Comparison of ENCODE assay signal across 14 cellular contexts in genomic region chr15:33860749-33861148, GRCh38.
A peak's percentile ranks its signal among the peaks of the same experiment; 100 is the strongest.
DNase-seq lines count a peak whose midpoint lies in the region; ATAC-seq and TF ChIP-seq lines count a peak whose summit lies in the region.
"Had no signal": no experiment of that assay in that cellular context is flagged by ENCODE, and none has a peak within 500 bp of the region (broad histone marks: within the 10 kb centered on the region; RNA-seq: fewer than 3 reads in every experiment).

No MANE protein-coding gene starts in this region.

- TF ChIP-seq CTCF in WTC11 (IDR thresholded peaks at IDR 0.05) (no peak), fibroblast of the aortic adventitia (IDR thresholded peaks at IDR 0.05; ENCODE audit: insufficient read depth, low read length) (no peak), smooth muscle cell (IDR thresholded peaks at IDR 0.05; ENCODE audit: borderline replicate concordance, insufficient read depth, poor library complexity, severe bottlenecking) (no peak)

- H3K27me3 ChIP-seq in smooth muscle cell (ENCODE audit: low read depth) = no peaks in the 10 kb centered on the region
- H3K27me3 ChIP-seq: dorsolateral prefrontal cortex had no signal

- POLR2A ChIA-PET in WTC11 (lab: Charles Lee) = no interaction called here

- no peaks in the 10 kb centered on the region for H3K36me3 ChIP-seq in smooth muscle cell (ENCODE audit: low read depth)

- H3K4me3 ChIP-seq in fibroblast of the aortic adventitia (ENCODE audit: low read depth, low read length) (no peak overlapping the region), smooth muscle cell (no peak overlapping the region)
- H3K4me3 ChIP-seq: dorsolateral prefrontal cortex had no signal

- 41% methylated on average over 3 of the region's 3 CpGs for WGBS in smooth muscle cell (ENCODE audit: low lambda C conversion rate)

- peaks cover 5% of the 10 kb centered on the region for H3K4me1 ChIP-seq in smooth muscle cell (ENCODE audit: low read depth)

- CTCF ChIA-PET in WTC11 (lab: Charles Lee) = interaction anchor here (0.7 kb wide), 1 partner anchor 95 kb away, joined by 3 read pairs; no protein-coding TSS in a partner anchor

- H3K4me2 ChIP-seq in smooth muscle cell = peak overlapping the region; percentile 70

- H3K9me3 ChIP-seq in smooth muscle cell (replicated peaks; ENCODE audit: low read depth) = no peaks in the 10 kb centered on the region

- no peaks in the 10 kb centered on the region for H3K27me3 Mint-ChIP-seq in WTC11 (ENCODE audit: low read depth)
- no peaks in the 10 kb centered on the region for H3K27me3 Mint-ChIP-seq in immature natural killer cell (ENCODE audit: low read depth in 3 of 3)
- no peaks in the 10 kb centered on the region for H3K27me3 Mint-ChIP-seq in activated naive CD8-positive, alpha-beta T cell treated with anti-CD3 and anti-CD28 coated beads, Interleukin-2, amount 50 U/mL, for 24 hours
- H3K27me3 Mint-ChIP-seq: activated B cell treated with CpG ODN at 0.5 μM for 24 hours; CD8-positive, alpha-beta memory T cell had no signal

- H3K9ac ChIP-seq in smooth muscle cell (ENCODE audit: low read depth) = no peak overlapping the region

- no peak overlapping the region for H3K27ac Mint-ChIP-seq in WTC11
- H3K27ac Mint-ChIP-seq in immature natural killer cell = no peak overlapping the region
- H3K27ac Mint-ChIP-seq in activated naive CD8-positive, alpha-beta T cell treated with anti-CD3 and anti-CD28 coated beads, Interleukin-2, amount 50 U/mL, for 24 hours = no peak overlapping the region
- H3K27ac Mint-ChIP-seq: activated B cell treated with CpG ODN at 0.5 μM for 24 hours; CD8-positive, alpha-beta memory T cell; nephron had no signal

- H3K36me3 Mint-ChIP-seq in WTC11 (no peaks in the 10 kb centered on the region; the same call in 1 of the 2 replicates), immature natural killer cell (peaks cover 31 to 40% (median 39%) of the 10 kb centered on the region in 3 donors)
- H3K36me3 Mint-ChIP-seq in activated naive CD8-positive, alpha-beta T cell treated with anti-CD3 and anti-CD28 coated beads, Interleukin-2, amount 50 U/mL, for 24 hours (ENCODE audit: low read depth) = peaks cover 25% of the 10 kb centered on the region

- H2AFZ ChIP-seq in smooth muscle cell (ENCODE audit: low read depth) = no peak overlapping the region

- no peaks in the 10 kb centered on the region for H3K9me3 Mint-ChIP-seq in WTC11
- no peaks in the 10 kb centered on the region for H3K9me3 Mint-ChIP-seq in immature natural killer cell
- no peaks in the 10 kb centered on the region for H3K9me3 Mint-ChIP-seq in activated naive CD8-positive, alpha-beta T cell treated with anti-CD3 and anti-CD28 coated beads, Interleukin-2, amount 50 U/mL, for 24 hours
- H3K9me3 Mint-ChIP-seq: activated B cell treated with CpG ODN at 0.5 μM for 24 hours; CD8-positive, alpha-beta memory T cell; nephron had no signal

- H4K20me1 ChIP-seq in smooth muscle cell (ENCODE audit: low read depth) = no peaks in the 10 kb centered on the region

- no peaks in the 10 kb centered on the region for H3K79me2 ChIP-seq in smooth muscle cell (ENCODE audit: low read depth)

- ATAC-seq in WTC11 = peak; percentile 72
- ATAC-seq in activated naive CD8-positive, alpha-beta T cell treated with anti-CD3 and anti-CD28 coated beads, Interleukin-2, amount 50 U/mL, for 24 hours = no peak

- H3K4me3 Mint-ChIP-seq in WTC11 (no peak overlapping the region), immature natural killer cell (no peak overlapping the region)
- H3K4me3 Mint-ChIP-seq in activated naive CD8-positive, alpha-beta T cell treated with anti-CD3 and anti-CD28 coated beads, Interleukin-2, amount 50 U/mL, for 24 hours = no peak overlapping the region
- H3K4me3 Mint-ChIP-seq: activated B cell treated with CpG ODN at 0.5 μM for 24 hours; CD8-positive, alpha-beta memory T cell; nephron had no signal

- H3K27ac ChIP-seq in smooth muscle cell (ENCODE audit: low read depth) = peak overlapping the region; percentile 76
- H3K27ac ChIP-seq: dorsolateral prefrontal cortex had no signal

- DNase-seq in HS-27A (ENCODE audit: low read depth) (peak; percentile 67), WTC11 (ENCODE audit: low spot score) (no peak), fibroblast of the aortic adventitia (ENCODE audit: low read depth) (peak; percentile 33), smooth muscle cell (lab: John Stamatoyannopoulos, UW; ENCODE audit: unreplicated experiment) (no peak), immature natural killer cell (no peak), NCI-H524 treated with DMSO at 0.1 percent for 48 hours (lab: John Stamatoyannopoulos, UW) (no peak)
- DNase-seq in activated naive CD8-positive, alpha-beta T cell treated with anti-CD3 and anti-CD28 coated beads, Interleukin-2, amount 50 U/mL, for 24 hours = no peak
- DNase-seq: activated B cell treated with CpG ODN at 0.5 μM for 24 hours; activated CD8-positive, alpha-beta memory T cell treated with anti-CD3 and anti-CD28 coated beads, Interleukin-2, amount 50 U/mL, for 4 hours; CD8-positive, alpha-beta memory T cell; dorsolateral prefrontal cortex; Karpas-422; NCI-H2081 treated with DMSO at 0.1 percent for 48 hours had no signal

- peaks cover 17% of the 10 kb centered on the region for H3K4me1 Mint-ChIP-seq in WTC11
- H3K4me1 Mint-ChIP-seq in immature natural killer cell = no peaks in the 10 kb centered on the region
- H3K4me1 Mint-ChIP-seq in activated naive CD8-positive, alpha-beta T cell treated with anti-CD3 and anti-CD28 coated beads, Interleukin-2, amount 50 U/mL, for 24 hours = no peaks in the 10 kb centered on the region
- H3K4me1 Mint-ChIP-seq: activated B cell treated with CpG ODN at 0.5 μM for 24 hours; CD8-positive, alpha-beta memory T cell; nephron had no signal

- H3F3A ChIP-seq in smooth muscle cell (ENCODE audit: low read depth) = peaks cover 11% of the 10 kb centered on the region

TF ChIP-seq in WTC11, 78 proteins besides CTCF, POLR2A, EP300 and RAD21 (continues in another document):
- no peak for TF ChIP-seq ATF3 (CRISPR knock-in tag; conservative IDR thresholded peaks at IDR 0.05)
- no peak for TF ChIP-seq E2F4 (CRISPR knock-in tag; IDR thresholded peaks at IDR 0.05; ENCODE audit: borderline replicate concordance, low read depth)
- TF ChIP-seq MXD4 (CRISPR knock-in tag; IDR thresholded peaks at IDR 0.05; ENCODE audit: borderline replicate concordance) = no peak
- no peak for TF ChIP-seq OVOL2 (CRISPR knock-in tag; IDR thresholded peaks at IDR 0.05; ENCODE audit: borderline replicate concordance)
- no peak for TF ChIP-seq ZNF121 (CRISPR knock-in tag; IDR thresholded peaks at IDR 0.05)
- TF ChIP-seq PREB (CRISPR knock-in tag; IDR thresholded peaks at IDR 0.05; ENCODE audit: borderline replicate concordance) = no peak
- no peak for TF ChIP-seq TEAD1 (CRISPR knock-in tag; IDR thresholded peaks at IDR 0.05)
- TF ChIP-seq NR1H2 (CRISPR knock-in tag; IDR thresholded peaks at IDR 0.05) = no peak
- TF ChIP-seq ESRRA (CRISPR knock-in tag; IDR thresholded peaks at IDR 0.05; ENCODE audit: borderline replicate concordance) = no peak
- TF ChIP-seq SMAD3 (CRISPR knock-in tag; IDR thresholded peaks at IDR 0.05; ENCODE audit: borderline replicate concordance) = no peak
- no peak for TF ChIP-seq STAT6 (CRISPR knock-in tag; conservative IDR thresholded peaks at IDR 0.05; ENCODE audit: low read depth)
- TF ChIP-seq TP53 (CRISPR knock-in tag; IDR thresholded peaks at IDR 0.05) = no peak

Comparison
In these comparisons a context has a peak if more than half of its experiments do, and no peak if none do; other contexts are left out.
1. DNase-seq: peak in HS-27A (single experiment) and fibroblast of the aortic adventitia (single experiment); none in WTC11 (single experiment), smooth muscle cell (single experiment), immature natural killer cell (0 of 3), activated naive CD8-positive, alpha-beta T cell treated with anti-CD3 and anti-CD28 coated beads, Interleukin-2, amount 50 U/mL, for 24 hours (single experiment) and NCI-H524 treated with DMSO at 0.1 percent for 48 hours (single experiment).